In the genomic region with DNA sequence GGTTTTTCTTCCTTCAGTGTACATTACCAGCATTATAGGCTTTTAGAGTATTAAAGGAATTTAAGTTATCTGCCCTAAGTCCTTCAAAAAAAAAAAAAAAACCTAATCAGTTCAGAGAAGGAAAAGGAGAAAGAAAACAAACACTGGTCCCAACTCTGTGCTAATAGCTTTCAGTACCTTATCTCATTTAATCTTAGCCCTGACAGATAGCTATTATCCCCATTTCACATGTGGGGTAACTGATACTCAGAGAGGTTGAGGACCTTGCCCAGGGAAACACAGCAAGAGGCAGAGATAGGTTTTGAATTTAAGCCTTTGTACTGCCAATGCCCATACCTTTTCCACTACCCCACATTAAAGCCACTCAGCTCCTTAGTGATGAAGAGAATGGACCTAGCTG, we compare ENCODE assay signal across 25 cellular contexts. TPM values are rescaled to one million over a fixed set of nuclear protein-coding genes. Genes with fewer than 3 reads are reported as not detected.
DNase-seq lines count a peak whose midpoint lies in the region; ATAC-seq, FAIRE-seq and TF ChIP-seq lines count a peak whose summit lies in the region.
"Had no signal": no experiment of that assay in that cellular context is flagged by ENCODE, and none has a peak within 500 bp of the region (broad histone marks: within the 10 kb centered on the region; RNA-seq: fewer than 3 reads in every experiment).

No MANE protein-coding gene starts in this region.

- ATAC-seq in A549: no peak
- ATAC-seq: CD8-positive, alpha-beta T cell; Panc1 had no signal

- no peak overlapping the region for H3K56ac ChIP-seq in mesendoderm (ENCODE audit: low read length)

- no peaks in the 10 kb centered on the region for H3K36me3 ChIP-seq in HUES48 (ENCODE audit: control insufficient read depth, insufficient read depth, low read length)
- H3K36me3 ChIP-seq in mesendoderm (ENCODE audit: control insufficient read depth, insufficient read depth, low read length): no peaks in the 10 kb centered on the region
- no peaks in the 10 kb centered on the region for H3K36me3 ChIP-seq in spleen
- H3K36me3 ChIP-seq: SJCRH30 had no signal

- TF ChIP-seq POLR2A in A549 (IDR thresholded peaks at IDR 0.05; ENCODE audit: low read length) (no peak), spleen (IDR thresholded peaks at IDR 0.05) (no peak)

- peak overlapping the region; percentile 48 for H3K4me2 ChIP-seq in A549
- no peak overlapping the region for H3K4me2 ChIP-seq in mesendoderm (ENCODE audit: low read length)
- H3K4me2 ChIP-seq: KMS-11 had no signal

- no peak overlapping the region for H4K5ac ChIP-seq in mesendoderm (ENCODE audit: low read length)

- H3K9ac ChIP-seq in HUES48 (ENCODE audit: low read depth, low read length) (no peak overlapping the region), mesendoderm (ENCODE audit: low read length) (no peak overlapping the region)
- H3K9ac ChIP-seq: KMS-11 had no signal

- intact Hi-C loops in spleen (cut with DNase I; ENCODE audit: low total_unique reads): no loop called here

- POLR2A ChIA-PET in A549 (lab: Yijun Ruan, JAX): interaction anchor here (0.7 kb wide), 1 partner anchor 46 kb away, joined by 3 read pairs; no protein-coding TSS in a partner anchor

- peaks cover 10% of the 10 kb centered on the region for H3K79me2 ChIP-seq in mesendoderm (ENCODE audit: control insufficient read depth, insufficient read depth, low read length)

- no peak for FAIRE-seq in A549 (lab: Jason Lieb, UNC)
- no peak for FAIRE-seq in D721Med (lab: Jason Lieb, UNC)

- no peak overlapping the region for H2BK15ac ChIP-seq in mesendoderm (replicated peaks; ENCODE audit: low read depth)

- no peak overlapping the region for H3K4me3 ChIP-seq in A549
- no peak overlapping the region for H3K4me3 ChIP-seq in HUES48 (ENCODE audit: low read depth, low read length)
- H3K4me3 ChIP-seq in mesendoderm (ENCODE audit: low read length): no peak overlapping the region
- H3K4me3 ChIP-seq in spleen: no peak overlapping the region
- H3K4me3 ChIP-seq: SJCRH30 had no signal

- H2BK120ac ChIP-seq in mesendoderm (ENCODE audit: low read depth, low read length): no peak overlapping the region

- CTCF ChIA-PET in A549 (lab: Yijun Ruan, JAX): interaction anchor here (1.0 kb wide), 1 partner anchor 76 kb away, joined by 4 read pairs; no protein-coding TSS in a partner anchor

- H3K23ac ChIP-seq in mesendoderm (ENCODE audit: low read length): no peak overlapping the region

- H4K8ac ChIP-seq in mesendoderm (ENCODE audit: low read depth, low read length): no peak overlapping the region

- no peak overlapping the region for H2BK5ac ChIP-seq in mesendoderm (ENCODE audit: low read length)

- no peak overlapping the region for H2AK5ac ChIP-seq in mesendoderm (ENCODE audit: low read length)

- no peaks in the 10 kb centered on the region for H3K27me3 ChIP-seq in HUES48 (ENCODE audit: control insufficient read depth, insufficient read depth, low read length)
- no peaks in the 10 kb centered on the region for H3K27me3 ChIP-seq in mesendoderm (ENCODE audit: insufficient read depth, low read length, poor library complexity)
- H3K27me3 ChIP-seq in spleen (replicated peaks in 1 of 7): no peaks in the 10 kb centered on the region
- H3K27me3 ChIP-seq: SJCRH30 had no signal

- no peak overlapping the region for H3K4ac ChIP-seq in mesendoderm (ENCODE audit: low read depth, low read length)

- H3K18ac ChIP-seq in mesendoderm (ENCODE audit: low read length): no peak overlapping the region

- H3K9me3 ChIP-seq in A549 (no peaks in the 10 kb centered on the region), HUES48 (ENCODE audit: control insufficient read depth, insufficient read depth, low read length) (no peaks in the 10 kb centered on the region), spleen (no peaks in the 10 kb centered on the region)
- H3K9me3 ChIP-seq: SJCRH30 had no signal

- peak overlapping the region; percentile 66 to 79 for H3K27ac ChIP-seq in A549
- peak overlapping the region; percentile 80 for H3K27ac ChIP-seq in HUES48 (ENCODE audit: low read depth, low read length)
- no peak overlapping the region for H3K27ac ChIP-seq in mesendoderm (ENCODE audit: low read depth, low read length)
- H3K27ac ChIP-seq in spleen: no peak overlapping the region
- H3K27ac ChIP-seq: KMS-11 had no signal

- no peak for TF ChIP-seq RAD21 in A549 (conservative IDR thresholded peaks at IDR 0.05 in 1 of 2, IDR thresholded peaks at IDR 0.05 in 1 of 2)

- TF ChIP-seq CTCF in A549 (IDR thresholded peaks at IDR 0.05): no peak
- TF ChIP-seq CTCF in D721Med (IDR thresholded peaks at IDR 0.05; ENCODE audit: insufficient read depth, missing control alignments): no peak
- TF ChIP-seq CTCF in spleen (IDR thresholded peaks at IDR 0.05 in 8 of 11, conservative IDR thresholded peaks at IDR 0.05 in 3 of 11): no peak

- TF ChIP-seq EP300 in A549 (IDR thresholded peaks at IDR 0.05): no peak

- peaks cover 9% of the 10 kb centered on the region for H3K79me1 ChIP-seq in mesendoderm (ENCODE audit: low read length)

- peaks cover 32% of the 10 kb centered on the region for H3K4me1 ChIP-seq in A549
- peaks cover 54% of the 10 kb centered on the region for H3K4me1 ChIP-seq in HUES48 (ENCODE audit: control insufficient read depth, insufficient read depth, low read length)
- peaks cover 10% of the 10 kb centered on the region for H3K4me1 ChIP-seq in mesendoderm (ENCODE audit: control insufficient read depth, low read depth, low read length)
- no peaks in the 10 kb centered on the region for H3K4me1 ChIP-seq in spleen

- no peak for DNase-seq in A549 (ENCODE audit: low read depth in 1 of 2, low spot score in 1 of 2)
- peak; percentile 20 for DNase-seq in astrocyte of the hippocampus (ENCODE audit: low read depth, low spot score)
- peak; percentile 70 for DNase-seq in mesendoderm
- no peak for DNase-seq in iPS-NIHi11 (ENCODE audit: low spot score)
- DNase-seq in D721Med (ENCODE audit: insufficient read length, low spot score): no peak
- no peak for DNase-seq in SW 1271 (lab: John Stamatoyannopoulos, UW)
- DNase-seq in spleen: no peak
- DNase-seq: 8988T; AML-193; C1 segment of cervical spinal cord; Calu3; CD8-positive, alpha-beta T cell; EL; H9; NCI-H1092 treated with DMSO at 0.1 percent for 48 hours; NCI-H1436 treated with DMSO at 0.1 percent for 48 hours; NCI-H1930; NCI-H2227 treated with DMSO at 0.1 percent for 48 hours; NCI-H510A treated with DMSO at 0.1 percent for 48 hours; NCI-H748 treated with DMSO at 0.1 percent for 48 hours; NK-92 treated with Interleukin-12 subunit alpha and Interleukin-12 subunit beta, amount 100 ng/mL, for 24 hours; SJCRH30 had no signal

TF ChIP-seq in A549, 52 proteins besides CTCF, POLR2A, EP300 and RAD21:
- TF ChIP-seq CHD4 (IDR thresholded peaks at IDR 0.05; ENCODE audit: borderline replicate concordance) (no peak), RCOR1 (IDR thresholded peaks at IDR 0.05; ENCODE audit: low read depth, low read length) (no peak), NFE2L2 (conservative IDR thresholded peaks at IDR 0.05; ENCODE audit: low read length) (no peak), FOXS1 (CRISPR knock-in tag; IDR thresholded peaks at IDR 0.05) (no peak), BHLHE40 (IDR thresholded peaks at IDR 0.05; ENCODE audit: low read depth, low read length) (no peak), ZFP36 (IDR thresholded peaks at IDR 0.05; ENCODE audit: borderline replicate concordance, partially characterized antibody) (peak; percentile 12), SMC3 (IDR thresholded peaks at IDR 0.05) (no peak), HMGXB4 (CRISPR knock-in tag; IDR thresholded peaks at IDR 0.05; ENCODE audit: borderline replicate concordance) (no peak)

RNA-seq across cellular contexts. Expression of gene FAT3, which starts 43.4 kb away (rescaled TPM):
- polyA plus RNA-seq in A549 (2011; rRNA removed) (1.2 and 1.4 TPM in 2 replicates), A549 (2017; fragmentation: RNase III; extraction: RNeasy Plus Mini Kit Qiagen cat#74134 plus additional on column Dnase treatment) (0.49 to 0.61 TPM (median 0.50 TPM) in 3 replicates), spleen (under 1 TPM; 0.02 to 0.03 (median 0.03) TPM)
- 0.20 and 0.44 TPM in 2 replicates for polyA plus RNA-seq in A549 (2012; cell fraction: cytosol; rRNA removed)
- polyA plus RNA-seq in A549 (2012; cell fraction: nucleus; rRNA removed): 1.4 and 1.6 TPM in 2 replicates
- polyA minus RNA-seq in A549 (2011; rRNA and poly(A)+ RNA removed): 8.7 and 10.3 TPM in 2 replicates
- polyA plus RNA-seq in mesendoderm (2013, experiment 1 of 2): 5.7 TPM
- polyA plus RNA-seq in mesendoderm (2013, experiment 2 of 2): 6.0 TPM
- under 1 TPM; 0.17 to 0.57 (median 0.37) TPM for total RNA-seq in spleen
- total RNA-seq: CD8-positive, alpha-beta T cell had no signal

Comparison
In these comparisons a context has a peak if more than half of its experiments do, and no peak if none do; other contexts are left out.
1. DNase-seq: peak in astrocyte of the hippocampus (single experiment) and mesendoderm (single experiment); none in A549 (0 of 2), iPS-NIHi11 (single experiment), D721Med (single experiment), SW 1271 (0 of 2) and spleen (single experiment).
2. H3K27ac ChIP-seq: peak in A549 (2 of 2) and HUES48 (single experiment); none in mesendoderm (single experiment) and spleen (0 of 8).